ENCODE assay signal across 1 cellular context in the genomic region with DNA sequence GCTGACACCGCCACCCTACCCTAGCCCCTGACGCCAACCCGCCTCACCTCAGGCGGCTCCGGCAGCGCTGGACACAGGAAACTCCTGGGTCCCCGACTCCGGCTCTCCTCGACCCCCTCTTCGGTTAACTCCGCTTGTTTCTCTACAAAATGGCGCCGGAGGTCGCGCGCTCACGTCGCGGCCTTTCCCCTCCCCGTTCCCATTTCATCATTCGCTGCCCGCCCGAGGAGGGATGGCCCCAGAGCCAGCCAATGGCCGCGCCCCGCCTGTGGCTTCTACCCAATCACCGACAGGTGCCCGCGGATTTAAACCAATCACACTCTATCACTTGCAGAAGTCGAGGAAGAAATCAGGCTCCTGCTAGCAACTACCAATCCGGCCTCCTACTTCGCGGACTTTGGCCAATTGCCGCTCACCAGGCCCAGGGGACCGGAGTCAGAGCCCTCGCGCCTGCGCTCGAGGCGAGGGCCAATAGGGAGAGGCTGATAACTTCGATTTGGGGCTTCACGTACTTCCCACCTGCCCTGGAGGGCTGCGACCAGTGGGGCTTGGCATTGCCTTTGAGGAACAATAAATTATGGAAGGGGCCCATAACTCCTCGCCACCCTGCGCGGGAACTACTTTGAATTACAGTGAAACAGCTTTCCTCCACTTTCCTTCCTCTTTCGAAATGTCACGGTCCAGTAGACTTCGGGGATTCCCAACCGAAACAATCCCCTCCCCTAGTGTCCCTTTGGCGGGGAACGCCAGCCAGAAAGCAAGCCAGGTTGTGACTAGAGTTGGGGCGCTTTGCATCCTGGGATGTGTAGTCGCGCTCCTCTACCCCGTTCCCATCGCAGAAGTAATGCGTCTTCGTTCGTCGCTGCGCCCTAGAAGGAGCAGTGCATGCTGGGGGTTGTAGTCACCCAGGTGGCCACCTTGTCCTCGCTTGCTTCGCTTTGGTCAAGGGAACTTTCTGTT.
TF ChIP-seq lines count a peak whose summit lies in the region.

A gene (minus strand): TSS at position 146 of the 960 bp plus-strand sequence. CDS start 30,489 bp downstream, outside the sequence.

TF ChIP-seq in GM23338, 12 proteins besides CTCF, POLR2A, EP300 and RAD21 (continued from another document):
- TF ChIP-seq, protein P1, sequence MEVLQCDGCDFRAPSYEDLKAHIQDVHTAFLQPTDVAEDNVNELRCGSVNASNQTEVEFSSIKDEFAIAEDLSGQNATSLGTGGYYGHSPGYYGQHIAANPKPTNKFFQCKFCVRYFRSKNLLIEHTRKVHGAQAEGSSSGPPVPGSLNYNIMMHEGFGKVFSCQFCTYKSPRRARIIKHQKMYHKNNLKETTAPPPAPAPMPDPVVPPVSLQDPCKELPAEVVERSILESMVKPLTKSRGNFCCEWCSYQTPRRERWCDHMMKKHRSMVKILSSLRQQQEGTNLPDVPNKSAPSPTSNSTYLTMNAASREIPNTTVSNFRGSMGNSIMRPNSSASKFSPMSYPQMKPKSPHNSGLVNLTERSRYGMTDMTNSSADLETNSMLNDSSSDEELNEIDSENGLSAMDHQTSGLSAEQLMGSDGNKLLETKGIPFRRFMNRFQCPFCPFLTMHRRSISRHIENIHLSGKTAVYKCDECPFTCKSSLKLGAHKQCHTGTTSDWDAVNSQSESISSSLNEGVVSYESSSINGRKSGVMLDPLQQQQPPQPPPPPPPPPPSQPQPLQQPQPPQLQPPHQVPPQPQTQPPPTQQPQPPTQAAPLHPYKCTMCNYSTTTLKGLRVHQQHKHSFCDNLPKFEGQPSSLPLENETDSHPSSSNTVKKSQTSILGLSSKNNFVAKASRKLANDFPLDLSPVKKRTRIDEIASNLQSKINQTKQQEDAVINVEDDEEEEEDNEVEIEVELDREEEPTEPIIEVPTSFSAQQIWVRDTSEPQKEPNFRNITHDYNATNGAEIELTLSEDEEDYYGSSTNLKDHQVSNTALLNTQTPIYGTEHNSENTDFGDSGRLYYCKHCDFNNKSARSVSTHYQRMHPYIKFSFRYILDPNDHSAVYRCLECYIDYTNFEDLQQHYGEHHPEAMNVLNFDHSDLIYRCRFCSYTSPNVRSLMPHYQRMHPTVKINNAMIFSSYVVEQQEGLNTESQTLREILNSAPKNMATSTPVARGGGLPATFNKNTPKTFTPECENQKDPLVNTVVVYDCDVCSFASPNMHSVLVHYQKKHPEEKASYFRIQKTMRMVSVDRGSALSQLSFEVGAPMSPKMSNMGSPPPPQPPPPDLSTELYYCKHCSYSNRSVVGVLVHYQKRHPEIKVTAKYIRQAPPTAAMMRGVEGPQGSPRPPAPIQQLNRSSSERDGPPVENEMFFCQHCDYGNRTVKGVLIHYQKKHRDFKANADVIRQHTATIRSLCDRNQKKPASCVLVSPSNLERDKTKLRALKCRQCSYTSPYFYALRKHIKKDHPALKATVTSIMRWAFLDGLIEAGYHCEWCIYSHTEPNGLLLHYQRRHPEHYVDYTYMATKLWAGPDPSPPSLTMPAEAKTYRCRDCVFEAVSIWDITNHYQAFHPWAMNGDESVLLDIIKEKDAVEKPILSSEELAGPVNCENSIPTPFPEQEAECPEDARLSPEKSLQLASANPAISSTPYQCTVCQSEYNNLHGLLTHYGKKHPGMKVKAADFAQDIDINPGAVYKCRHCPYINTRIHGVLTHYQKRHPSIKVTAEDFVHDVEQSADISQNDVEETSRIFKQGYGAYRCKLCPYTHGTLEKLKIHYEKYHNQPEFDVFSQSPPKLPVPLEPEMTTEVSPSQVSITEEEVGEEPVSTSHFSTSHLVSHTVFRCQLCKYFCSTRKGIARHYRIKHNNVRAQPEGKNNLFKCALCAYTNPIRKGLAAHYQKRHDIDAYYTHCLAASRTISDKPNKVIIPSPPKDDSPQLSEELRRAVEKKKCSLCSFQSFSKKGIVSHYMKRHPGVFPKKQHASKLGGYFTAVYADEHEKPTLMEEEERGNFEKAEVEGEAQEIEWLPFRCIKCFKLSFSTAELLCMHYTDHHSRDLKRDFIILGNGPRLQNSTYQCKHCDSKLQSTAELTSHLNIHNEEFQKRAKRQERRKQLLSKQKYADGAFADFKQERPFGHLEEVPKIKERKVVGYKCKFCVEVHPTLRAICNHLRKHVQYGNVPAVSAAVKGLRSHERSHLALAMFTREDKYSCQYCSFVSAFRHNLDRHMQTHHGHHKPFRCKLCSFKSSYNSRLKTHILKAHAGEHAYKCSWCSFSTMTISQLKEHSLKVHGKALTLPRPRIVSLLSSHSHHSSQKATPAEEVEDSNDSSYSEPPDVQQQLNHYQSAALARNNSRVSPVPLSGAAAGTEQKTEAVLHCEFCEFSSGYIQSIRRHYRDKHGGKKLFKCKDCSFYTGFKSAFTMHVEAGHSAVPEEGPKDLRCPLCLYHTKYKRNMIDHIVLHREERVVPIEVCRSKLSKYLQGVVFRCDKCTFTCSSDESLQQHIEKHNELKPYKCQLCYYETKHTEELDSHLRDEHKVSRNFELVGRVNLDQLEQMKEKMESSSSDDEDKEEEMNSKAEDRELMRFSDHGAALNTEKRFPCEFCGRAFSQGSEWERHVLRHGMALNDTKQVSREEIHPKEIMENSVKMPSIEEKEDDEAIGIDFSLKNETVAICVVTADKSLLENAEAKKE (CRISPR knock-in tag; IDR thresholded peaks at IDR 0.05), result no peak
- TF ChIP-seq, protein P2, sequence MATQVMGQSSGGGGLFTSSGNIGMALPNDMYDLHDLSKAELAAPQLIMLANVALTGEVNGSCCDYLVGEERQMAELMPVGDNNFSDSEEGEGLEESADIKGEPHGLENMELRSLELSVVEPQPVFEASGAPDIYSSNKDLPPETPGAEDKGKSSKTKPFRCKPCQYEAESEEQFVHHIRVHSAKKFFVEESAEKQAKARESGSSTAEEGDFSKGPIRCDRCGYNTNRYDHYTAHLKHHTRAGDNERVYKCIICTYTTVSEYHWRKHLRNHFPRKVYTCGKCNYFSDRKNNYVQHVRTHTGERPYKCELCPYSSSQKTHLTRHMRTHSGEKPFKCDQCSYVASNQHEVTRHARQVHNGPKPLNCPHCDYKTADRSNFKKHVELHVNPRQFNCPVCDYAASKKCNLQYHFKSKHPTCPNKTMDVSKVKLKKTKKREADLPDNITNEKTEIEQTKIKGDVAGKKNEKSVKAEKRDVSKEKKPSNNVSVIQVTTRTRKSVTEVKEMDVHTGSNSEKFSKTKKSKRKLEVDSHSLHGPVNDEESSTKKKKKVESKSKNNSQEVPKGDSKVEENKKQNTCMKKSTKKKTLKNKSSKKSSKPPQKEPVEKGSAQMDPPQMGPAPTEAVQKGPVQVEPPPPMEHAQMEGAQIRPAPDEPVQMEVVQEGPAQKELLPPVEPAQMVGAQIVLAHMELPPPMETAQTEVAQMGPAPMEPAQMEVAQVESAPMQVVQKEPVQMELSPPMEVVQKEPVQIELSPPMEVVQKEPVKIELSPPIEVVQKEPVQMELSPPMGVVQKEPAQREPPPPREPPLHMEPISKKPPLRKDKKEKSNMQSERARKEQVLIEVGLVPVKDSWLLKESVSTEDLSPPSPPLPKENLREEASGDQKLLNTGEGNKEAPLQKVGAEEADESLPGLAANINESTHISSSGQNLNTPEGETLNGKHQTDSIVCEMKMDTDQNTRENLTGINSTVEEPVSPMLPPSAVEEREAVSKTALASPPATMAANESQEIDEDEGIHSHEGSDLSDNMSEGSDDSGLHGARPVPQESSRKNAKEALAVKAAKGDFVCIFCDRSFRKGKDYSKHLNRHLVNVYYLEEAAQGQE (IDR thresholded peaks at IDR 0.05; ENCODE audit: unreplicated experiment), result no peak
- TF ChIP-seq NANOG (IDR thresholded peaks at IDR 0.05; ENCODE audit: borderline replicate concordance) (no peak), ZNF331 (CRISPR knock-in tag; IDR thresholded peaks at IDR 0.05; ENCODE audit: low read depth) (peak; percentile 29; the same call in 1 of the 2 replicates), JUNB (IDR thresholded peaks at IDR 0.05; ENCODE audit: unreplicated experiment) (no peak), CREB1 (CRISPR knock-in tag; IDR thresholded peaks at IDR 0.05; ENCODE audit: low read depth) (peak; percentile 96)
- TF ChIP-seq, protein P3, sequence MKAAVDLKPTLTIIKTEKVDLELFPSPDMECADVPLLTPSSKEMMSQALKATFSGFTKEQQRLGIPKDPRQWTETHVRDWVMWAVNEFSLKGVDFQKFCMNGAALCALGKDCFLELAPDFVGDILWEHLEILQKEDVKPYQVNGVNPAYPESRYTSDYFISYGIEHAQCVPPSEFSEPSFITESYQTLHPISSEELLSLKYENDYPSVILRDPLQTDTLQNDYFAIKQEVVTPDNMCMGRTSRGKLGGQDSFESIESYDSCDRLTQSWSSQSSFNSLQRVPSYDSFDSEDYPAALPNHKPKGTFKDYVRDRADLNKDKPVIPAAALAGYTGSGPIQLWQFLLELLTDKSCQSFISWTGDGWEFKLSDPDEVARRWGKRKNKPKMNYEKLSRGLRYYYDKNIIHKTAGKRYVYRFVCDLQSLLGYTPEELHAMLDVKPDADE (IDR thresholded peaks at IDR 0.05), result peak; percentile 99
